In genomic region chr10:70478191-70479160, GRCh38 we compare ENCODE assay signal across 8 cellular contexts. TPM values are rescaled to one million over a fixed set of nuclear protein-coding genes. Genes with fewer than 3 reads are reported as not detected.
A peak's percentile ranks its signal among the peaks of the same experiment; 100 is the strongest.
DNase-seq lines count a peak whose midpoint lies in the region; ATAC-seq, FAIRE-seq and TF ChIP-seq lines count a peak whose summit lies in the region.

Gene PALD1 (plus strand): TSS chr10:70478767. CDS start chr10:70525952, 47,185 bp downstream.

- peak within 1 kb of the TSS; percentile 66 for H2AFZ ChIP-seq in DND-41 (ENCODE audit: low read depth, low read length)
- peak within 1 kb of the TSS; percentile 57 for H2AFZ ChIP-seq in keratinocyte (ENCODE audit: control insufficient read depth, low read length)

- H3K9ac ChIP-seq in DND-41 (ENCODE audit: low read depth, low read length) (peak within 1 kb of the TSS; percentile 64), keratinocyte (ENCODE audit: control insufficient read depth, extremely low read depth, insufficient read depth, low read length) (peak within 1 kb of the TSS; percentile 63)

- peak within 1 kb of the TSS; percentile 86 for H3K4me2 ChIP-seq in DND-41 (ENCODE audit: insufficient read depth, low read length)
- H3K4me2 ChIP-seq in keratinocyte (ENCODE audit: control insufficient read depth, extremely low read depth, insufficient read depth, low read depth, low read length): peak within 1 kb of the TSS; percentile 79

- peaks cover 41% of the 10 kb centered on the region for H3K4me1 ChIP-seq in DND-41 (ENCODE audit: insufficient read depth, low read length)
- H3K4me1 ChIP-seq in breast epithelium: peaks cover 11% of the 10 kb centered on the region in 2 donors
- peaks cover 36% of the 10 kb centered on the region for H3K4me1 ChIP-seq in keratinocyte (ENCODE audit: control insufficient read depth, extremely low read depth, insufficient read depth, low read length)

- H3K9me1 ChIP-seq in keratinocyte (ENCODE audit: control insufficient read depth, extremely low read depth, insufficient read depth, low read length): no peaks in the 10 kb centered on the region

- dilution Hi-C loops in keratinocyte (cut with MboI; ENCODE audit: extremely low pct_ligation_motif_present, low sequenced_read_pairs): no loop called here

- ATAC-seq in DND-41 (ENCODE audit: insufficient read depth, low read depth) (peak; percentile 62), GM21576 (IDR thresholded peaks at IDR 0.05; ENCODE audit: unreplicated experiment) (no peak), GM21515 (IDR thresholded peaks at IDR 0.05; ENCODE audit: unreplicated experiment) (no peak)

- no peaks in the 10 kb centered on the region for H3K27me3 ChIP-seq in DND-41 (ENCODE audit: insufficient read depth, low read length, poor library complexity)
- H3K27me3 ChIP-seq in breast epithelium: no peaks in the 10 kb centered on the region
- H3K27me3 ChIP-seq in keratinocyte (ENCODE audit: control insufficient read depth, extremely low read depth, insufficient read depth, low read length): peaks cover 2% of the 10 kb centered on the region

- H4K20me1 ChIP-seq in DND-41 (ENCODE audit: insufficient read depth, low read length) (peaks cover 49% of the 10 kb centered on the region), keratinocyte (ENCODE audit: control insufficient read depth, extremely low read depth, insufficient read depth, low read length) (peaks cover 5% of the 10 kb centered on the region)

- intact Hi-C loops in breast epithelium (cut with DNase I; ENCODE audit: low total_unique reads): no loop called here

- H3K79me2 ChIP-seq in DND-41 (ENCODE audit: insufficient read depth, low read length): no peaks in the 10 kb centered on the region; the same call in 1 of the 2 replicates
- no peaks in the 10 kb centered on the region for H3K79me2 ChIP-seq in keratinocyte (ENCODE audit: control insufficient read depth, insufficient read depth, low read length)

- H3K36me3 ChIP-seq in DND-41 (ENCODE audit: insufficient read depth, low read length) (no peaks in the 10 kb centered on the region), breast epithelium (no peaks in the 10 kb centered on the region), keratinocyte (ENCODE audit: control insufficient read depth in 2 of 2, extremely low read depth in 1 of 2, insufficient read depth in 2 of 2, low read length in 2 of 2) (no peaks in the 10 kb centered on the region)

- peak within 1 kb of the TSS; percentile 45 to 62 for H3K4me3 ChIP-seq in DND-41 (ENCODE audit: low read depth in 1 of 2, low read length in 2 of 2)
- peak within 1 kb of the TSS; percentile 60 to 80 (median 67) for H3K4me3 ChIP-seq in breast epithelium
- H3K4me3 ChIP-seq in keratinocyte (ENCODE audit: control insufficient read depth in 2 of 3, extremely low read depth in 1 of 3, insufficient read depth in 2 of 3, low read depth in 1 of 3, low read length in 3 of 3): peak within 1 kb of the TSS; percentile 36 to 66 (median 61)

- TF ChIP-seq CTCF in DND-41 (IDR thresholded peaks at IDR 0.05; ENCODE audit: borderline replicate concordance, extremely low read depth, low read length, poor library complexity, severe bottlenecking) (peak; percentile 16), breast epithelium (IDR thresholded peaks at IDR 0.05) (peak in 1 of 3 donors; percentile 25), keratinocyte (optimal IDR thresholded peaks at IDR 0.05 in 1 of 3, IDR thresholded peaks at IDR 0.05 in 1 of 3, conservative IDR thresholded peaks at IDR 0.05 in 1 of 3; ENCODE audit: extremely low read depth in 1 of 3, insufficient read depth in 2 of 3, low read length in 3 of 3) (peak in 1 of 3 experiments; percentile 24)

- no peak for TF ChIP-seq POLR2A in breast epithelium (IDR thresholded peaks at IDR 0.05)

- no peaks in the 10 kb centered on the region for H3K9me3 ChIP-seq in DND-41 (ENCODE audit: insufficient read depth, low read length, severe bottlenecking)
- H3K9me3 ChIP-seq in breast epithelium: no peaks in the 10 kb centered on the region
- no peaks in the 10 kb centered on the region for H3K9me3 ChIP-seq in keratinocyte (ENCODE audit: control insufficient read depth, low read depth, low read length)

- H3K27ac ChIP-seq in DND-41 (ENCODE audit: low read length) (peak within 1 kb of the TSS; percentile 65), breast epithelium (peak within 1 kb of the TSS; percentile 42 to 57), keratinocyte (ENCODE audit: control insufficient read depth, insufficient read depth, low read length) (no peak within 1 kb of the TSS)

- peak; percentile 77 for DNase-seq in DND-41
- DNase-seq in HTR-8/SVneo (ENCODE audit: insufficient read length, low spot score): peak; percentile 67
- peak in 3 of 5 experiments; percentile 13 to 33 (median 13) for DNase-seq in T-helper 2 cell
- DNase-seq in breast epithelium (ENCODE audit: low spot score in 2 of 2): peak in 1 of 2 donors; percentile 43
- no peak for DNase-seq in keratinocyte (ENCODE audit: low read depth, low spot score)
- peak; percentile 51 for DNase-seq in stimulated activated CD4-positive, alpha-beta T cell treated with anti-CD3 and anti-CD28 coated beads, Interleukin-12 subunit alpha, Interleukin-12 subunit beta, amount 100 ng/mL, for 4 hours

- FAIRE-seq in HTR-8/SVneo (lab: Jason Lieb, UNC): peak; percentile 74
- FAIRE-seq in keratinocyte (lab: Jason Lieb, UNC): no peak

RNA-seq across cellular contexts. Expression of gene PALD1, which starts in this region (rescaled TPM):
- 1 to 10 TPM; 1.9 to 7.5 (median 5.9) TPM for total RNA-seq in breast epithelium
- 0.72 to 1.4 TPM (median 0.83 TPM) in 3 replicates for polyA plus RNA-seq in keratinocyte
- polyA plus RNA-seq in keratinocyte (2011; ENCODE audit: low read depth): 0.39 TPM
- polyA plus RNA-seq in keratinocyte (2011; cell fraction: cytosol; rRNA removed): 0.50 and 0.96 TPM in 2 replicates
- polyA plus RNA-seq in keratinocyte (2011; cell fraction: nucleus; rRNA removed): 2.0 and 2.1 TPM in 2 replicates
- polyA plus RNA-seq in keratinocyte (2012; ENCODE audit: low replicate concordance): 1.2 and 1.6 TPM in 2 replicates
- 0.53 to 1.0 TPM (median 0.77 TPM) in 3 replicates for polyA minus RNA-seq in keratinocyte
- polyA minus RNA-seq in keratinocyte (2011; cell fraction: cytosol; rRNA and poly(A)+ RNA removed): 2.1 TPM
- polyA minus RNA-seq in keratinocyte (2011; cell fraction: nucleus; rRNA and poly(A)+ RNA removed): 1.5 and 2.1 TPM in 2 replicates
